Comparison of ENCODE assay signal across 8 cellular contexts in the genomic region with DNA sequence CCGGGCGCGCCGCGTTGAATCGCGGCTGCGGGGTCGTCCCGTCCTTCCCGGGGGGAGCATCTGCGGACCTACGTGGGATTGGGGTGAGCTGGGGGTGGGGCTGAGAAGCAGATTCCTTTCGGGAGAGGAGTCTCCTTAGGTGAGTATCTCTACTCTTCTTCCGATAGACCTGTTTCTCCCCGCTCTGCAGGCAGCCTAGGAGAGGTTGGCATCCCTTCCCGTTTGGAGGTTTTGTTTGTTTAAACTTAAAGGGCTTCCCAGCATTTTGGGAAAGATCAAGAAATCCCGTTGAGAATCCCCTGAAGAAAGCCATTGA. TPM values are rescaled to one million over a fixed set of nuclear protein-coding genes. Genes with fewer than 3 reads are reported as not detected.
DNase-seq lines count a peak whose midpoint lies in the region; ATAC-seq and TF ChIP-seq lines count a peak whose summit lies in the region.

No MANE protein-coding gene starts in this region.

- H3K9me3 Mint-ChIP-seq in natural killer cell treated with Interleukin-12 subunit alpha and Interleukin-12 subunit beta and Interleukin-15 and Interleukin-18, amount 100 ng/mL, for 72 hours, result no peaks in the 10 kb centered on the region

- H3K4me3 Mint-ChIP-seq in natural killer cell treated with Interleukin-12 subunit alpha and Interleukin-12 subunit beta and Interleukin-15 and Interleukin-18, amount 100 ng/mL, for 72 hours, result peak overlapping the region; percentile 99

- no peaks in the 10 kb centered on the region for H3K27me3 ChIP-seq in BLaER1 treated with 17β-estradiol and CSF1 and Interleukin-3, amounts not matched to agents 10 nM and 100 nM
- H3K27me3 ChIP-seq in KMS-11 (ENCODE audit: insufficient read depth, low read depth), result no peaks in the 10 kb centered on the region
- H3K27me3 ChIP-seq in duodenal mucosa (ENCODE audit: control insufficient read depth in 1 of 2, insufficient read depth in 2 of 2, low read length in 2 of 2), result no peaks in the 10 kb centered on the region

- H3K4me3 ChIP-seq in BLaER1 treated with 17β-estradiol and CSF1 and Interleukin-3, amounts not matched to agents 10 nM and 100 nM, result peak overlapping the region; percentile 83 to 98 (median 94)
- H3K4me3 ChIP-seq in KMS-11 (IDR thresholded peaks at IDR 0.05; ENCODE audit: insufficient read depth, low read depth, low read length), result no peak overlapping the region
- H3K4me3 ChIP-seq in duodenal mucosa (ENCODE audit: low read depth in 1 of 2, low read length in 2 of 2), result peak overlapping the region; percentile 79 to 82

- DNase-seq in natural killer cell treated with Interleukin-12 subunit alpha and Interleukin-12 subunit beta and Interleukin-15 and Interleukin-18, amount 100 ng/mL, for 72 hours (ENCODE audit: low spot score), result no peak
- no peak for DNase-seq in stimulated activated CD4-positive, alpha-beta T cell treated with anti-CD3 and anti-CD28 coated beads, Interleukin-12 subunit alpha, Interleukin-12 subunit beta, amount 100 ng/mL, for 4 hours
- DNase-seq in SIG-M5 (lab: John Stamatoyannopoulos, UW), result no peak
- DNase-seq in islet precursor cell, result no peak
- no peak for DNase-seq in RPMI8226

- H3K9ac ChIP-seq in BLaER1 treated with 17β-estradiol and CSF1 and Interleukin-3, amounts not matched to agents 10 nM and 100 nM, result peak overlapping the region; percentile 74 to 85 (median 80)
- peak overlapping the region; percentile 76 for H3K9ac ChIP-seq in KMS-11
- H3K9ac ChIP-seq in duodenal mucosa (ENCODE audit: low read depth in 1 of 2, low read length in 2 of 2), result peak overlapping the region; percentile 74 to 82

- H3K27ac Mint-ChIP-seq in natural killer cell treated with Interleukin-12 subunit alpha and Interleukin-12 subunit beta and Interleukin-15 and Interleukin-18, amount 100 ng/mL, for 72 hours, result peak overlapping the region; percentile 91 to 97

- no peaks in the 10 kb centered on the region for H3K27me3 Mint-ChIP-seq in natural killer cell treated with Interleukin-12 subunit alpha and Interleukin-12 subunit beta and Interleukin-15 and Interleukin-18, amount 100 ng/mL, for 72 hours

- peak overlapping the region; percentile 43 to 86 (median 65); a peak in 21 of 22 replicates for H3K27ac ChIP-seq in BLaER1 treated with 17β-estradiol and CSF1 and Interleukin-3, amounts not matched to agents 10 nM and 100 nM
- H3K27ac ChIP-seq in KMS-11 (peak overlapping the region; percentile 63), duodenal mucosa (ENCODE audit: low read depth, low read length) (peak overlapping the region; percentile 84)

- peak overlapping the region; percentile 68 to 91 (median 79) for H3K4me2 ChIP-seq in BLaER1 treated with 17β-estradiol and CSF1 and Interleukin-3, amounts not matched to agents 10 nM and 100 nM
- H3K4me2 ChIP-seq in KMS-11, result peak overlapping the region; percentile 80

- H3K36me3 ChIP-seq in BLaER1 treated with 17β-estradiol and CSF1 and Interleukin-3, amounts not matched to agents 10 nM and 100 nM, result peaks cover 11 to 46% (median 36%) of the 10 kb centered on the region in 11 experiments; a peak in 20 of 22 replicates
- H3K36me3 ChIP-seq in KMS-11 (ENCODE audit: insufficient read depth) (no peaks in the 10 kb centered on the region), duodenal mucosa (ENCODE audit: control insufficient read depth in 1 of 2, insufficient read depth in 2 of 2, low read length in 2 of 2) (peaks cover 0 to 16% of the 10 kb centered on the region in 2 donors)

- no peaks in the 10 kb centered on the region for H3K79me2 ChIP-seq in KMS-11 (ENCODE audit: insufficient read depth, low read depth)

- peak overlapping the region; percentile 39 for H2AFZ ChIP-seq in KMS-11 (ENCODE audit: low read depth)

- H3K4me1 Mint-ChIP-seq in natural killer cell treated with Interleukin-12 subunit alpha and Interleukin-12 subunit beta and Interleukin-15 and Interleukin-18, amount 100 ng/mL, for 72 hours (ENCODE audit: low read depth in 2 of 2), result peaks cover 13 to 25% of the 10 kb centered on the region in 2 donors

- no peak for ATAC-seq in natural killer cell treated with Interleukin-12 subunit alpha and Interleukin-12 subunit beta and Interleukin-15 and Interleukin-18, amount 100 ng/mL, for 72 hours

- TF ChIP-seq CTCF in KMS-11 (conservative IDR thresholded peaks at IDR 0.05; ENCODE audit: low read depth, low read length), result no peak

- peaks cover 19 to 26% (median 23%) of the 10 kb centered on the region in 10 experiments for H3K4me1 ChIP-seq in BLaER1 treated with 17β-estradiol and CSF1 and Interleukin-3, amounts not matched to agents 10 nM and 100 nM
- H3K4me1 ChIP-seq in KMS-11 (ENCODE audit: low read depth, poor library complexity, severe bottlenecking) (peaks cover 6% of the 10 kb centered on the region), duodenal mucosa (ENCODE audit: control insufficient read depth in 1 of 2, insufficient read depth in 2 of 2, low read length in 2 of 2) (peaks cover 10 to 15% of the 10 kb centered on the region in 2 donors)

- peaks cover 0 to 9% (median 0%) of the 10 kb centered on the region in 11 experiments; a peak in 1 of 22 replicates for H4K20me1 ChIP-seq in BLaER1 treated with 17β-estradiol and CSF1 and Interleukin-3, amounts not matched to agents 10 nM and 100 nM
- H4K20me1 ChIP-seq in KMS-11 (ENCODE audit: insufficient read depth), result no peaks in the 10 kb centered on the region

- H3K9me3 ChIP-seq in BLaER1 treated with 17β-estradiol and CSF1 and Interleukin-3, amounts not matched to agents 10 nM and 100 nM (replicated peaks in 1 of 11), result no peaks in the 10 kb centered on the region
- no peaks in the 10 kb centered on the region for H3K9me3 ChIP-seq in duodenal mucosa (ENCODE audit: control insufficient read depth in 1 of 2, low read length in 2 of 2)

- no peaks in the 10 kb centered on the region for H3K36me3 Mint-ChIP-seq in natural killer cell treated with Interleukin-12 subunit alpha and Interleukin-12 subunit beta and Interleukin-15 and Interleukin-18, amount 100 ng/mL, for 72 hours

RNA-seq across cellular contexts. Expression of a gene that starts 0.4 kb away (rescaled TPM):
- 10 to 100 TPM; 32.1 to 83.3 TPM for total RNA-seq in natural killer cell treated with Interleukin-12 subunit alpha and Interleukin-12 subunit beta and Interleukin-15 and Interleukin-18, amount 100 ng/mL, for 72 hours

RNA-seq across cellular contexts. Expression of a gene that starts 0.8 kb away (rescaled TPM):
- total RNA-seq in natural killer cell treated with Interleukin-12 subunit alpha and Interleukin-12 subunit beta and Interleukin-15 and Interleukin-18, amount 100 ng/mL, for 72 hours, result 10 to 100 TPM; 17.8 to 18.3 TPM
